ENCODE assay signal across 14 cellular contexts in the genomic region with DNA sequence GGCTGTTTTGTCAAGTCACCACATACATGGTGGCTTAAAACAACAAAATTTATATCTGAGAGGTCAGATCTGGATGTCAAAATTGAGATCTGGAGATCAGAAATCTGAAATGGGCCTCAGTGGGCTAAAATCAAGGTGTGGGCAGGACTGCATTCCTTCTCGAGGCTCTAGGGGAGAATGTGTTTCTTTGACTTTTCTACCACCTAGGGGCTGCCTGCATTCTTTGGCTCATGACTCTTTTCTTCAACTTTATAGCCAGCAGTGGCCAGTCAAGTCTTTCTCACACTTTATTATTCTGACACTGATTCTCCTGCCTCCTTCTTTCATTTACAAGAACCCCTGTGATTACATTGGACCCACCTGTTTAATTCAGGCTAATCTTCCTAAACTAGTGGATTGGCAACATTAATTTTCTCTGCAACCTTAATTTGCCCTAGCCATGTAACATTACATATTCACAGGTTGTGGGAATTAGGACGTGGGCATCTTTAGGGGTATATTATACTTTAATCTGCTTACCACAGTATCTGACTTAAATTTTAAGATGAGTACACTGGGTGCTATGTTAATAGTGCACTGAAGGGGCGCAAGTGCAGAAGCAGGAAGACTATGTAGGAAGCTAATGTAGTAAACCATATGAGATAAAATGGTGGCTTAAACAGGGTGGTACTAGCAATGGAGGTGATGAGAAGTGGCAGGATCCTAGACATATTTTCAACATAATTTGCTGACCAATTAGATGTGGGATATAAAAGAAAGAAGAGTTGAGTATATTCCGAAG.
DNase-seq lines count a peak whose midpoint lies in the region; ATAC-seq, FAIRE-seq and TF ChIP-seq lines count a peak whose summit lies in the region.
"Had no signal": no experiment of that assay in that cellular context is flagged by ENCODE, and none has a peak within 500 bp of the region (broad histone marks: within the 10 kb centered on the region; RNA-seq: fewer than 3 reads in every experiment).

No MANE protein-coding gene starts in this region.

- 2% methylated on average over 4 of the region's 4 CpGs for WGBS in GM12878 (ENCODE audit: insufficient coverage, insufficient replicate concordance, low lambda C conversion rate, missing lambda C conversion rate)

- H4K20me1 ChIP-seq in GM12878 (ENCODE audit: control insufficient read depth, insufficient read depth) = no peaks in the 10 kb centered on the region

- no peak overlapping the region for H3K9ac ChIP-seq in GM12878 (ENCODE audit: control insufficient read depth, insufficient read depth, low read length)

- no peaks in the 10 kb centered on the region for H3K9me3 ChIP-seq in GM12878 (replicated peaks; ENCODE audit: control insufficient read depth, insufficient read depth, low read length)

- no peak overlapping the region for H3K4me3 ChIP-seq in AG09309 (ENCODE audit: control insufficient read depth, low read depth, low read length)
- H3K4me3 ChIP-seq in GM12878 = no peak overlapping the region

- no peak for TF ChIP-seq EP300 in GM12878 (IDR thresholded peaks at IDR 0.05; ENCODE audit: borderline replicate concordance in 1 of 2, control insufficient read depth in 1 of 2, low read depth in 2 of 2, low read length in 2 of 2)

- H3K4me1 ChIP-seq in GM12878 (ENCODE audit: control insufficient read depth, insufficient read depth, low read length) = no peaks in the 10 kb centered on the region

- no peak for FAIRE-seq in GM12878 (lab: Jason Lieb, UNC)

- SMC1A ChIA-PET in GM12878 (lab: Charles Lee; ENCODE audit: uncharacterized antibody, unreplicated experiment) = no interaction called here

- H3K79me2 ChIP-seq in GM12878 (ENCODE audit: control insufficient read depth, insufficient read depth, low read length) = no peaks in the 10 kb centered on the region

- TF ChIP-seq CTCF in AG09309 (IDR thresholded peaks at IDR 0.05; ENCODE audit: control insufficient read depth, insufficient read depth, low read depth, low read length, missing control alignments) (peak; percentile 30), GM12878 (IDR thresholded peaks at IDR 0.05 in 2 of 3, conservative IDR thresholded peaks at IDR 0.05 in 1 of 3; ENCODE audit: control insufficient read depth in 2 of 3, extremely low read depth in 1 of 3, insufficient read depth in 1 of 3, low read depth in 3 of 3, low read length in 3 of 3) (peak in 2 of 3 experiments; percentile 27 to 35; a peak in 2 of 6 replicates)

- RAD21 ChIA-PET in GM12878 (lab: Charles Lee; ENCODE audit: unreplicated experiment) = no interaction called here

- no peaks in the 10 kb centered on the region for H3K27me3 ChIP-seq in GM12878 (replicated peaks in 1 of 2; ENCODE audit: control insufficient read depth in 2 of 2, insufficient read depth in 2 of 2, low read length in 1 of 2)

- no TSS peak for BruUV-seq in GM12878 (replicated peaks; lab: Mats Ljungman, UMichigan)

- H3K4me2 ChIP-seq in GM12878 (ENCODE audit: control insufficient read depth, insufficient read depth) = no peak overlapping the region

- intact Hi-C loops in GM12878 (cut with micrococcal nuclease; ENCODE audit: unreplicated experiment) (no loop called here), Right ventricle myocardium inferior (cut with DNase I) (no loop called here), posterior cingulate gyrus (cut with DNase I) (no loop called here)

- in situ Hi-C loops in GM12878 (cut with MboI) = no loop called here

- TF ChIP-seq RAD21 in GM12878 (IDR thresholded peaks at IDR 0.05; ENCODE audit: insufficient read depth, low read depth, low read length) = peak; percentile 13; the same call in 1 of the 2 replicates

- H3K27ac ChIP-seq in GM12878 (ENCODE audit: control insufficient read depth, insufficient read depth) = no peak overlapping the region

- no peaks in the 10 kb centered on the region for H3K36me3 ChIP-seq in GM12878 (ENCODE audit: control insufficient read depth in 2 of 2, insufficient read depth in 2 of 2, low read length in 1 of 2)

- DNase-seq in AG09309 (ENCODE audit: low read depth) (no peak), GM12878 (ENCODE audit: low read depth, low spot score) (no peak), Right ventricle myocardium inferior (ENCODE audit: missing footprints) (no peak), posterior cingulate gyrus (no peak)
- DNase-seq in activated naive CD4-positive, alpha-beta T cell (lab: John Stamatoyannopoulos, UW) = no peak
- DNase-seq: activated CD4-positive, alpha-beta T cell treated with anti-CD3 and anti-CD28 coated beads, Interleukin-2, amount 50 U/mL, for 48 hours; activated naive CD8-positive, alpha-beta T cell treated with anti-CD3 and anti-CD28 coated beads, Interleukin-2, amount 10 ng/mL, durations not matched to agents 7 days and 5 days; effector memory CD4-positive, alpha-beta T cell; naive B cell; stimulated activated CD4-positive, alpha-beta T cell treated with anti-CD3 and anti-CD28 coated beads, Interleukin-15, amount 100 ng/mL, for 24 hours had no signal

- no peak for TF ChIP-seq POLR2A in GM12878 (IDR thresholded peaks at IDR 0.05; ENCODE audit: low read depth, low read length)

- CTCF ChIA-PET in GM12878 (lab: Yijun Ruan, JAX) = no interaction called here

- no peak overlapping the region for H2AFZ ChIP-seq in GM12878 (ENCODE audit: control insufficient read depth, low read depth, low read length)

- POLR2A ChIA-PET in GM12878 (lab: Charles Lee) = no interaction called here

- ATAC-seq in GM19043 (IDR thresholded peaks at IDR 0.05; ENCODE audit: low read depth, unreplicated experiment) = peak; percentile 53
- ATAC-seq in HG03565 (IDR thresholded peaks at IDR 0.05; ENCODE audit: unreplicated experiment) = peak; percentile 54
- ATAC-seq in GM12878 = peak; percentile 80
- no peak for ATAC-seq in Right ventricle myocardium inferior
- ATAC-seq in HG03196 (IDR thresholded peaks at IDR 0.05; ENCODE audit: unreplicated experiment) = no peak
- ATAC-seq: stimulated activated memory B cell treated with anti-CD40 and anti-IgM and Interleukin-4, amounts not matched to agents 10 μg/mL and 1 μg/mL and 100 μg/mL, for 72 hours had no signal

TF ChIP-seq in GM12878, 131 proteins besides CTCF, POLR2A, EP300 and RAD21 (continues in another document):
- TF ChIP-seq NRF1 (conservative IDR thresholded peaks at IDR 0.05; ENCODE audit: low read depth, low read length) = no peak
- TF ChIP-seq, protein P1, sequence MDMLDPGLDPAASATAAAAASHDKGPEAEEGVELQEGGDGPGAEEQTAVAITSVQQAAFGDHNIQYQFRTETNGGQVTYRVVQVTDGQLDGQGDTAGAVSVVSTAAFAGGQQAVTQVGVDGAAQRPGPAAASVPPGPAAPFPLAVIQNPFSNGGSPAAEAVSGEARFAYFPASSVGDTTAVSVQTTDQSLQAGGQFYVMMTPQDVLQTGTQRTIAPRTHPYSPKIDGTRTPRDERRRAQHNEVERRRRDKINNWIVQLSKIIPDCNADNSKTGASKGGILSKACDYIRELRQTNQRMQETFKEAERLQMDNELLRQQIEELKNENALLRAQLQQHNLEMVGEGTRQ (IDR thresholded peaks at IDR 0.05; ENCODE audit: borderline replicate concordance, low read depth, low read length) = no peak
- no peak for TF ChIP-seq SMAD5 (IDR thresholded peaks at IDR 0.05; ENCODE audit: low read depth)
- TF ChIP-seq ZNF207 (IDR thresholded peaks at IDR 0.05; ENCODE audit: borderline replicate concordance) = no peak
- TF ChIP-seq SREBF1 (IDR thresholded peaks at IDR 0.05; ENCODE audit: low read length) = no peak
- TF ChIP-seq TBL1XR1 (IDR thresholded peaks at IDR 0.05; ENCODE audit: low read depth, low read length) = no peak
- no peak for TF ChIP-seq RAD51 (IDR thresholded peaks at IDR 0.05)
- no peak for TF ChIP-seq RFX5 (IDR thresholded peaks at IDR 0.05; ENCODE audit: low read depth, low read length)
- no peak for TF ChIP-seq BHLHE40 (IDR thresholded peaks at IDR 0.05; ENCODE audit: borderline replicate concordance in 1 of 2, low read depth in 2 of 2, low read length in 1 of 2)
- no peak for TF ChIP-seq TARDBP (IDR thresholded peaks at IDR 0.05; ENCODE audit: borderline replicate concordance)
- TF ChIP-seq REST (IDR thresholded peaks at IDR 0.05; ENCODE audit: low read depth, low read length) = no peak

Comparison
In these comparisons a context has a peak if more than half of its experiments do, and no peak if none do; other contexts are left out.
1. ATAC-seq: peak in GM19043 (single experiment), HG03565 (single experiment) and GM12878 (single experiment); none in Right ventricle myocardium inferior (single experiment) and HG03196 (single experiment).